In the genomic region with DNA sequence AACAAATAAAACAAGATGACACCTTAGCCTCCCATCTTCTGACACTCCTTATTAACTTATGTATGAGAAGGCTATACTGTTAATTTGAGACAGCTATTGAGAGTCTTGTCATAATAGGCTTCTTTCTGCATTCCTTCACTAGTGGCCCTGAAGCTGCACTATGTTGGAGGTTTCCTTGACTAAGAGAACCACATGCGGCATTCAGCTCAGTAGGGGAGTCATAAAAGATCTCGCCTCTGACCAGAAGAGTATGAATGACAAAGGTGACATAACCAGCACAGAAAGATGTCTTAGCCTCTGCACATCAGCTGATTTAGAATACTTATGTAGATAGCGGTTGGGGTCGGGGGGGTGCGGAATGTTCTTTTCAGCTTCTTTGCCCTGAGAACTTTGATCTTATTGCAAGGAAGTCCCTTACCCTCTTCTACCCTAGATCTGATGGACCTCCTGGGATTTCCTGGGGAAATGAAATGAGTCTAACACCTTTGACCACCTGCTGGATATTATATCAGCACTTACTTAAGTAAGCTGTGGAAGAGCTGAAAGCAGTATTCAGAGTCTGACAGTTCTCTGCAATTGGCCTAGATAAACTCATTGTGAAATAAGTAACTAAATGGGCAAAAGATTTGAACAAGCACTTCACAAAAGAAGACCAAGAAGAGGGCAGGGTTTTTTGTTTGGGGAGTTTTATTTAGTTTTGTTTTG, we compare ENCODE assay signal across 27 cellular contexts.
"Had no signal": no experiment of that assay in that cellular context is flagged by ENCODE, and none has a peak within 500 bp of the region (broad histone marks: within the 10 kb centered on the region; RNA-seq: fewer than 3 reads in every experiment).

No MANE protein-coding gene starts in this region.

- H3K9me3 ChIP-seq: stomach, suprapubic skin, testis, thoracic aorta, thyroid gland, tibial artery, tibial nerve, transverse colon, upper lobe of left lung, upper lobe of right lung, uterus, vagina had no signal

- H3K36me3 ChIP-seq: transverse colon, uterus had no signal

- H3K4me1 ChIP-seq: stomach, suprapubic skin, testis, tibial artery, tibial nerve, transverse colon, upper lobe of right lung, uterus, vagina had no signal

- DNase-seq: stimulated activated CD4-positive, alpha-beta T cell treated with anti-CD3 and anti-CD28 coated beads, Interleukin-2, amount 100 ng/mL, for 48 hours; stimulated activated CD4-positive, alpha-beta T cell treated with anti-CD3 and anti-CD28 coated beads, Interleukin-4, amount 100 ng/mL, for 1 hour; stimulated activated CD4-positive, alpha-beta T cell treated with anti-CD3 and anti-CD28 coated beads, Interleukin-4, amount 100 ng/mL, for 24 hours; stimulated activated CD4-positive, alpha-beta T cell treated with anti-CD3 and anti-CD28 coated beads, Interleukin-4, amount 100 ng/mL, for 4 hours; stimulated activated CD8-positive, alpha-beta memory T cell treated with anti-CD3 and anti-CD28 coated beads, Interleukin-4, amount 100 ng/mL, for 48 hours; stimulated activated naive B cell treated with anti-CD40 and anti-IgM and Interleukin-4, amounts not matched to agents 10 μg/mL and 1 μg/mL and 100 μg/mL, for 72 hours; stimulated activated naive CD4-positive, alpha-beta T cell; stimulated activated naive CD4-positive, alpha-beta T cell treated with Interleukin-2 at 50 U/mL for 16 hours; stimulated activated naive CD8-positive, alpha-beta T cell treated with anti-CD3 and anti-CD28 coated beads, Interleukin-15, amount 100 ng/mL, for 72 hours; stimulated activated naive CD8-positive, alpha-beta T cell treated with anti-CD3 and anti-CD28 coated beads, Interleukin-15, Interleukin-2, amounts not matched to agents 100 U/mL and 50 U/mL, for 24 hours; stomach; substantia nigra; testis; thyroid gland; tibial artery; transverse colon; trophoblast cell; upper lobe of right lung; uterus had no signal

- H3K4me3 ChIP-seq: stomach, suprapubic skin, testis, thoracic aorta, thyroid gland, tibial artery, tibial nerve, transverse colon, upper lobe of left lung, upper lobe of right lung, uterus, vagina had no signal

- H3K27ac ChIP-seq: stomach, suprapubic skin, testis, thoracic aorta, thyroid gland, tibial artery, tibial nerve, transverse colon, upper lobe of left lung, upper lobe of right lung, uterus, vagina had no signal

- H3K27ac Mint-ChIP-seq: stimulated activated memory B cell treated with anti-CD40 and anti-IgM and Interleukin-4, amounts not matched to agents 10 μg/mL and 1 μg/mL and 100 μg/mL, for 72 hours; stimulated activated naive B cell treated with anti-CD40 and anti-IgM and Interleukin-4, amounts not matched to agents 10 μg/mL and 1 μg/mL and 100 μg/mL, for 72 hours; stimulated activated naive CD8-positive, alpha-beta T cell treated with anti-CD3 and anti-CD28 coated beads, Interleukin-15, amount 100 ng/mL, for 72 hours; stimulated activated naive CD8-positive, alpha-beta T cell treated with anti-CD3 and anti-CD28 coated beads, Interleukin-15, Interleukin-2, amounts not matched to agents 100 ng/mL and 50 ng/mL, for 24 hours; type B pancreatic cell had no signal

- ATAC-seq: stimulated activated memory B cell treated with anti-CD40 and anti-IgM and Interleukin-4, amounts not matched to agents 10 μg/mL and 1 μg/mL and 100 μg/mL, for 72 hours; stimulated activated naive B cell treated with anti-CD40 and anti-IgM and Interleukin-4, amounts not matched to agents 10 μg/mL and 1 μg/mL and 100 μg/mL, for 72 hours; stimulated activated naive CD8-positive, alpha-beta T cell treated with anti-CD3 and anti-CD28 coated beads, Interleukin-15, amount 100 ng/mL, for 72 hours; stimulated activated naive CD8-positive, alpha-beta T cell treated with anti-CD3 and anti-CD28 coated beads, Interleukin-15, Interleukin-2, amounts not matched to agents 100 U/mL and 50 U/mL, for 24 hours; upper lobe of right lung had no signal

- H3K27me3 ChIP-seq: stomach, suprapubic skin, testis, thyroid gland, tibial artery, tibial nerve, transverse colon, upper lobe of left lung, upper lobe of right lung, uterus, vagina had no signal

- H3K4me1 Mint-ChIP-seq: stimulated activated memory B cell treated with anti-CD40 and anti-IgM and Interleukin-4, amounts not matched to agents 10 μg/mL and 1 μg/mL and 100 μg/mL, for 72 hours; stimulated activated naive B cell treated with anti-CD40 and anti-IgM and Interleukin-4, amounts not matched to agents 10 μg/mL and 1 μg/mL and 100 μg/mL, for 72 hours; stimulated activated naive CD8-positive, alpha-beta T cell treated with anti-CD3 and anti-CD28 coated beads, Interleukin-15, amount 100 ng/mL, for 72 hours had no signal

- H3K27me3 Mint-ChIP-seq: stimulated activated memory B cell treated with anti-CD40 and anti-IgM and Interleukin-4, amounts not matched to agents 10 μg/mL and 1 μg/mL and 100 μg/mL, for 72 hours; stimulated activated naive B cell treated with anti-CD40 and anti-IgM and Interleukin-4, amounts not matched to agents 10 μg/mL and 1 μg/mL and 100 μg/mL, for 72 hours; stimulated activated naive CD8-positive, alpha-beta T cell treated with anti-CD3 and anti-CD28 coated beads, Interleukin-15, amount 100 ng/mL, for 72 hours; stimulated activated naive CD8-positive, alpha-beta T cell treated with anti-CD3 and anti-CD28 coated beads, Interleukin-15, Interleukin-2, amounts not matched to agents 100 ng/mL and 50 ng/mL, for 24 hours; type B pancreatic cell had no signal

- H3K9me3 Mint-ChIP-seq: stimulated activated memory B cell treated with anti-CD40 and anti-IgM and Interleukin-4, amounts not matched to agents 10 μg/mL and 1 μg/mL and 100 μg/mL, for 72 hours; stimulated activated naive B cell treated with anti-CD40 and anti-IgM and Interleukin-4, amounts not matched to agents 10 μg/mL and 1 μg/mL and 100 μg/mL, for 72 hours; stimulated activated naive CD8-positive, alpha-beta T cell treated with anti-CD3 and anti-CD28 coated beads, Interleukin-15, amount 100 ng/mL, for 72 hours; stimulated activated naive CD8-positive, alpha-beta T cell treated with anti-CD3 and anti-CD28 coated beads, Interleukin-15, Interleukin-2, amounts not matched to agents 100 ng/mL and 50 ng/mL, for 24 hours; type B pancreatic cell had no signal

- H3K4me3 Mint-ChIP-seq: stimulated activated memory B cell treated with anti-CD40 and anti-IgM and Interleukin-4, amounts not matched to agents 10 μg/mL and 1 μg/mL and 100 μg/mL, for 72 hours; stimulated activated naive B cell treated with anti-CD40 and anti-IgM and Interleukin-4, amounts not matched to agents 10 μg/mL and 1 μg/mL and 100 μg/mL, for 72 hours; stimulated activated naive CD8-positive, alpha-beta T cell treated with anti-CD3 and anti-CD28 coated beads, Interleukin-15, amount 100 ng/mL, for 72 hours; stimulated activated naive CD8-positive, alpha-beta T cell treated with anti-CD3 and anti-CD28 coated beads, Interleukin-15, Interleukin-2, amounts not matched to agents 100 ng/mL and 50 ng/mL, for 24 hours; type B pancreatic cell had no signal
